Comparison of ENCODE assay signal across 8 cellular contexts in genomic region chr7:191105-192034, GRCh38. TPM values are rescaled to one million over a fixed set of nuclear protein-coding genes. Genes with fewer than 3 reads are reported as not detected.
A peak's percentile ranks its signal among the peaks of the same experiment; 100 is the strongest.
DNase-seq lines count a peak whose midpoint lies in the region; ATAC-seq and TF ChIP-seq lines count a peak whose summit lies in the region.

No MANE protein-coding gene starts in this region.

- H3K4me2 ChIP-seq in parathyroid adenoma (ENCODE audit: low read length), result peak overlapping the region; percentile 74

- no peaks in the 10 kb centered on the region for H3K36me3 Mint-ChIP-seq in CD4-positive, CD25-positive, alpha-beta regulatory T cell
- no peaks in the 10 kb centered on the region for H3K36me3 Mint-ChIP-seq in activated T-helper 17 cell treated with anti-CD3 and anti-CD28 coated beads, Interleukin-2, amount 50 U/mL, for 72 hours (ENCODE audit: low read depth)

- peaks cover 0 to 2% (median 0%) of the 10 kb centered on the region in 7 donors for H3K9me3 Mint-ChIP-seq in CD4-positive, CD25-positive, alpha-beta regulatory T cell
- H3K9me3 Mint-ChIP-seq in activated T-helper 17 cell treated with anti-CD3 and anti-CD28 coated beads, Interleukin-2, amount 50 U/mL, for 72 hours, result no peaks in the 10 kb centered on the region

- intact Hi-C loops in head of caudate nucleus (cut with DNase I), result loop anchor here (5.0 kb wide), 1 partner anchor 44 kb away; no protein-coding TSS in a partner anchor

- no peaks in the 10 kb centered on the region for H3K9me3 ChIP-seq in CD4-positive, CD25-positive, alpha-beta regulatory T cell (ENCODE audit: control insufficient read depth in 2 of 2, low read length in 2 of 2)
- H3K9me3 ChIP-seq in parathyroid adenoma (ENCODE audit: control insufficient read depth, low read length), result no peaks in the 10 kb centered on the region

- H3K36me3 ChIP-seq in CD4-positive, CD25-positive, alpha-beta regulatory T cell (ENCODE audit: control insufficient read depth, insufficient read depth, low read length), result no peaks in the 10 kb centered on the region
- H3K36me3 ChIP-seq in parathyroid adenoma (ENCODE audit: control insufficient read depth, insufficient read depth, low read length), result no peaks in the 10 kb centered on the region

- H3K9ac ChIP-seq in parathyroid adenoma, result no peak overlapping the region

- no peak overlapping the region for H2AFZ ChIP-seq in parathyroid adenoma

- no peak for DNase-seq in CD4-positive, CD25-positive, alpha-beta regulatory T cell
- DNase-seq in HuH-7.5 (ENCODE audit: low spot score) (peak; percentile 62), head of caudate nucleus (peak in 27 of 42 donors; percentile 13 to 70 (median 52)), DMS114 treated with DMSO at 0.1 percent for 48 hours (lab: John Stamatoyannopoulos, UW; ENCODE audit: unreplicated experiment) (no peak)

- peaks cover 31% of the 10 kb centered on the region for H3K27me3 Mint-ChIP-seq in CD4-positive, CD25-positive, alpha-beta regulatory T cell
- peaks cover 27% of the 10 kb centered on the region for H3K27me3 Mint-ChIP-seq in activated T-helper 17 cell treated with anti-CD3 and anti-CD28 coated beads, Interleukin-2, amount 50 U/mL, for 72 hours

- peaks cover 3% of the 10 kb centered on the region for H3K79me2 ChIP-seq in parathyroid adenoma

- TF ChIP-seq CTCF in parathyroid adenoma (IDR thresholded peaks at IDR 0.05), result no peak

- no peak overlapping the region for H3K27ac Mint-ChIP-seq in CD4-positive, CD25-positive, alpha-beta regulatory T cell
- no peak overlapping the region for H3K27ac Mint-ChIP-seq in activated T-helper 17 cell treated with anti-CD3 and anti-CD28 coated beads, Interleukin-2, amount 50 U/mL, for 72 hours

- H3K27ac ChIP-seq in CD4-positive, CD25-positive, alpha-beta regulatory T cell (ENCODE audit: insufficient read depth, low read length, poor library complexity, severe bottlenecking), result no peak overlapping the region
- H3K27ac ChIP-seq in parathyroid adenoma, result no peak overlapping the region

- no peaks in the 10 kb centered on the region for H3K4me1 ChIP-seq in CD4-positive, CD25-positive, alpha-beta regulatory T cell (ENCODE audit: control insufficient read depth, insufficient read depth, low read length, poor library complexity, severe bottlenecking)
- H3K4me1 ChIP-seq in parathyroid adenoma, result peaks cover 6% of the 10 kb centered on the region

- H3K4me1 Mint-ChIP-seq in CD4-positive, CD25-positive, alpha-beta regulatory T cell, result peaks cover 0 to 2% (median 0%) of the 10 kb centered on the region in 4 donors
- H3K4me1 Mint-ChIP-seq in activated T-helper 17 cell treated with anti-CD3 and anti-CD28 coated beads, Interleukin-2, amount 50 U/mL, for 72 hours, result no peaks in the 10 kb centered on the region

- no peak overlapping the region for H3K4me3 ChIP-seq in CD4-positive, CD25-positive, alpha-beta regulatory T cell (ENCODE audit: low read depth, low read length)
- H3K4me3 ChIP-seq in parathyroid adenoma (ENCODE audit: low read depth, low read length), result peak overlapping the region; percentile 14

- H3K27me3 ChIP-seq in CD4-positive, CD25-positive, alpha-beta regulatory T cell (ENCODE audit: control insufficient read depth, insufficient read depth, low read length), result peaks cover 3% of the 10 kb centered on the region
- H3K27me3 ChIP-seq in parathyroid adenoma (ENCODE audit: control insufficient read depth, insufficient read depth, low read length), result no peaks in the 10 kb centered on the region

- H3K4me3 Mint-ChIP-seq in CD4-positive, CD25-positive, alpha-beta regulatory T cell, result peak overlapping the region in 3 of 4 donors; percentile 74 to 82 (median 79)
- H3K4me3 Mint-ChIP-seq in activated T-helper 17 cell treated with anti-CD3 and anti-CD28 coated beads, Interleukin-2, amount 50 U/mL, for 72 hours, result peak overlapping the region; percentile 61

- ATAC-seq in CD4-positive, CD25-positive, alpha-beta regulatory T cell (ENCODE audit: low read depth in 2 of 2), result no peak
- ATAC-seq in activated T-helper 17 cell treated with anti-CD3 and anti-CD28 coated beads, Interleukin-2, amount 50 U/mL, for 72 hours (replicated peaks), result no peak
- ATAC-seq in GM19452 (IDR thresholded peaks at IDR 0.05; ENCODE audit: unreplicated experiment) (no peak), HG02981 (IDR thresholded peaks at IDR 0.05; ENCODE audit: unreplicated experiment) (no peak)

RNA-seq across cellular contexts. Expression of gene FAM20C, which starts 1.0 kb away (rescaled TPM):
- total RNA-seq in CD4-positive, CD25-positive, alpha-beta regulatory T cell, result not detected
- not detected for polyA plus RNA-seq in CD4-positive, CD25-positive, alpha-beta regulatory T cell
- total RNA-seq in activated T-helper 17 cell treated with anti-CD3 and anti-CD28 coated beads, Interleukin-2, amount 50 U/mL, for 72 hours, result under 1 TPM; 0.08 to 0.19 TPM

Comparison
In these comparisons a context has a peak if more than half of its experiments do, and no peak if none do; other contexts are left out.
1. DNase-seq: peak in HuH-7.5 (single experiment) and head of caudate nucleus (27 of 42); none in CD4-positive, CD25-positive, alpha-beta regulatory T cell (0 of 3) and DMS114 treated with DMSO at 0.1 percent for 48 hours (single experiment).